Comparison of ENCODE assay signal across 1 cellular context in genomic region chr1:228400692-228401454, GRCh38.
TF ChIP-seq lines count a peak whose summit lies in the region.

No MANE protein-coding gene starts in this region.

TF ChIP-seq in HEK293, 187 proteins besides CTCF, POLR2A, EP300 and RAD21 (continued from another document):
- TF ChIP-seq PRDM6 (tag by site-specific recombination; IDR thresholded peaks at IDR 0.05) (no peak), MYNN (tag by site-specific recombination; IDR thresholded peaks at IDR 0.05; ENCODE audit: borderline replicate concordance) (no peak), ZNF146 (tag by site-specific recombination; IDR thresholded peaks at IDR 0.05) (no peak)
